In the genomic region with DNA sequence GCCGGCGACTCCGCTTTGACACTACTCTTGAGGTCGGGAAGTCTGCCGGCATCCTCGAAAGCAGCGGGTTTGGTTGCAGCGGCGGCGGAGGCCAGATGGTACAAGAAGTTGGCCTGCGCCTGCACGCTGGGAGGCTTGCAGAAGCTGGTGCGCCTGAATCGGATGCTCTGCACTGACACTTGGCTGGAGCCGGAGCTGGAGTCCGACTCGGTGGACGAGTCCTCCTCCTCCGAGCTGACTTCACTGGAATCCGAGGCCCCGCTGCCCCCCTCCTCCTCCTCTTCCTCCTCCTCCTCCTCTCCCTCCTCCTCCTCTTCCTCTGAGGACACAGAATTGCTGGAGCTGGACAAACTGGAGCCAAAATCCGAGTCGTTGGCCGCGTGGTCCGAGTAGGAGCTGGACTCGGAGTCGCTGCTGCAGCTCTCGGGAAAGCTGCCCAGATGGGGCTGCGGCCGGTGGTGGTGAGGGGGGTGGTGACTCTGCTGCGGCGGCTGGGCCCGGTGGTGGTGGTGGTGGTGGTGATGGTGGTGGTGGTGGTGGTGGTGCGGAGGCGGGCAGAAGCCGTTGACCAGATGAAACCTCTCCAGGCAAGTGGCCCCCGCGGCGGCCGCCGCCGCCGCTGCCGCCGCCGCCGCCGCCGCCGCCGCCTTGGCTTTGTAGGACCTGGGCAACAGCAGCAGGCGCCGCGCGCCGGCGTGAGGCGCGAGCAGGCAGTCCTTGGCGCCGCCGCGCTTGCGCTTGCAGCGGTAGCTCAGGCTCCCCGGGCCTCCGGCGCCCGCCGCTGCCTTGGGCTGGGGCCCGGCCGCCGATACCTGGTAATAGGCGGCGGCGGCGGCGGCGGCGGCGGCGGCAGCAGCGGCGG, we compare ENCODE assay signal across 8 cellular contexts. TPM values are rescaled to one million over a fixed set of nuclear protein-coding genes. Genes with fewer than 3 reads are reported as not detected.
DNase-seq lines count a peak whose midpoint lies in the region; ATAC-seq and TF ChIP-seq lines count a peak whose summit lies in the region.

No MANE protein-coding gene starts in this region.

- TF ChIP-seq CTCF in WTC11 (IDR thresholded peaks at IDR 0.05) (no peak), lower leg skin (IDR thresholded peaks at IDR 0.05) (no peak)

- H3K36me3 Mint-ChIP-seq in WTC11, result no peaks in the 10 kb centered on the region

- no peaks in the 10 kb centered on the region for H3K9me3 Mint-ChIP-seq in WTC11
- H3K9me3 Mint-ChIP-seq in stimulated activated naive CD8-positive, alpha-beta T cell treated with anti-CD3 and anti-CD28 coated beads, Interleukin-15, amount 100 ng/mL, for 72 hours, result no peaks in the 10 kb centered on the region

- POLR2A ChIA-PET in WTC11 (lab: Charles Lee), result interaction anchor here (0.6 to 3.6 kb wide), 13 partner anchors 8 to 233 kb away, joined by 3 to 57 read pairs (median 6); a partner anchor contains a TSS

- H3K4me3 ChIP-seq in HUES48 (ENCODE audit: low read depth, low read length) (peak overlapping the region; percentile 82), lower leg skin (ENCODE audit: low read depth, poor library complexity, severe bottlenecking) (peak overlapping the region; percentile 63)

- H3K27ac ChIP-seq in HUES48 (ENCODE audit: low read depth, low read length), result peak overlapping the region; percentile 81

- H3K4me1 ChIP-seq in HUES48 (ENCODE audit: control insufficient read depth, insufficient read depth, low read length), result peaks cover 82% of the 10 kb centered on the region

- no peaks in the 10 kb centered on the region for H3K36me3 ChIP-seq in HUES48 (ENCODE audit: control insufficient read depth, insufficient read depth, low read length)

- intact Hi-C loops in lower leg skin (cut with DNase I; ENCODE audit: low total_unique reads), result no loop called here

- peaks cover 78% of the 10 kb centered on the region for H3K4me1 Mint-ChIP-seq in WTC11
- H3K4me1 Mint-ChIP-seq in stimulated activated naive CD8-positive, alpha-beta T cell treated with anti-CD3 and anti-CD28 coated beads, Interleukin-15, amount 100 ng/mL, for 72 hours, result peaks cover 45% of the 10 kb centered on the region

- no peak for TF ChIP-seq POLR2A in lower leg skin (IDR thresholded peaks at IDR 0.05)

- DNase-seq in EH (ENCODE audit: low read depth) (peak; percentile 77), WTC11 (ENCODE audit: low spot score) (peak; percentile 69), ecto neural progenitor cell (ENCODE audit: low spot score) (peak; percentile 65), lower leg skin (ENCODE audit: low spot score in 2 of 2) (peak in 1 of 2 donors; percentile 92)
- DNase-seq in stimulated activated naive CD8-positive, alpha-beta T cell treated with anti-CD3 and anti-CD28 coated beads, Interleukin-15, amount 100 ng/mL, for 72 hours, result peak; percentile 43 to 46

- peak overlapping the region; percentile 69; the same call in 1 of the 2 replicates for H3K27ac Mint-ChIP-seq in WTC11
- no peak overlapping the region for H3K27ac Mint-ChIP-seq in stimulated activated naive CD8-positive, alpha-beta T cell treated with anti-CD3 and anti-CD28 coated beads, Interleukin-15, amount 100 ng/mL, for 72 hours

- H3K9me3 ChIP-seq in HUES48 (ENCODE audit: control insufficient read depth, insufficient read depth, low read length), result no peaks in the 10 kb centered on the region

- ATAC-seq in GM21526 (IDR thresholded peaks at IDR 0.05; ENCODE audit: low FRiP score, unreplicated experiment) (peak; percentile 69), WTC11 (peak; percentile 15), GM18873 (IDR thresholded peaks at IDR 0.05; ENCODE audit: low FRiP score, unreplicated experiment) (no peak)
- ATAC-seq in stimulated activated naive CD8-positive, alpha-beta T cell treated with anti-CD3 and anti-CD28 coated beads, Interleukin-15, amount 100 ng/mL, for 72 hours, result peak; percentile 78

- peak overlapping the region; percentile 45 for H3K9ac ChIP-seq in HUES48 (ENCODE audit: low read depth, low read length)

- CTCF ChIA-PET in WTC11 (lab: Charles Lee), result interaction anchor here (0.8 to 2.0 kb wide), 3 partner anchors 9 to 20 kb away, joined by 3 to 8 read pairs (median 6); a partner anchor contains a TSS

- peaks cover 61% of the 10 kb centered on the region for H3K27me3 ChIP-seq in HUES48 (ENCODE audit: control insufficient read depth, insufficient read depth, low read length)

- H3K4me3 Mint-ChIP-seq in WTC11, result peak overlapping the region; percentile 88
- H3K4me3 Mint-ChIP-seq in stimulated activated naive CD8-positive, alpha-beta T cell treated with anti-CD3 and anti-CD28 coated beads, Interleukin-15, amount 100 ng/mL, for 72 hours, result peak overlapping the region; percentile 81 to 84

- WGBS in lower leg skin, 2 donors, result 1 to 2% methylated on average over 22 to 37 of the region's 85 CpGs

- H3K27me3 Mint-ChIP-seq in WTC11 (ENCODE audit: low read depth), result peaks cover 32% of the 10 kb centered on the region
- peaks cover 92% of the 10 kb centered on the region for H3K27me3 Mint-ChIP-seq in stimulated activated naive CD8-positive, alpha-beta T cell treated with anti-CD3 and anti-CD28 coated beads, Interleukin-15, amount 100 ng/mL, for 72 hours

TF ChIP-seq in WTC11, 78 proteins besides CTCF, POLR2A, EP300 and RAD21 (continues in another document):
- TF ChIP-seq, protein P1, sequence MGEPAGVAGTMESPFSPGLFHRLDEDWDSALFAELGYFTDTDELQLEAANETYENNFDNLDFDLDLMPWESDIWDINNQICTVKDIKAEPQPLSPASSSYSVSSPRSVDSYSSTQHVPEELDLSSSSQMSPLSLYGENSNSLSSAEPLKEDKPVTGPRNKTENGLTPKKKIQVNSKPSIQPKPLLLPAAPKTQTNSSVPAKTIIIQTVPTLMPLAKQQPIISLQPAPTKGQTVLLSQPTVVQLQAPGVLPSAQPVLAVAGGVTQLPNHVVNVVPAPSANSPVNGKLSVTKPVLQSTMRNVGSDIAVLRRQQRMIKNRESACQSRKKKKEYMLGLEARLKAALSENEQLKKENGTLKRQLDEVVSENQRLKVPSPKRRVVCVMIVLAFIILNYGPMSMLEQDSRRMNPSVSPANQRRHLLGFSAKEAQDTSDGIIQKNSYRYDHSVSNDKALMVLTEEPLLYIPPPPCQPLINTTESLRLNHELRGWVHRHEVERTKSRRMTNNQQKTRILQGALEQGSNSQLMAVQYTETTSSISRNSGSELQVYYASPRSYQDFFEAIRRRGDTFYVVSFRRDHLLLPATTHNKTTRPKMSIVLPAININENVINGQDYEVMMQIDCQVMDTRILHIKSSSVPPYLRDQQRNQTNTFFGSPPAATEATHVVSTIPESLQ (CRISPR knock-in tag; IDR thresholded peaks at IDR 0.05), result no peak
- TF ChIP-seq, protein P2, sequence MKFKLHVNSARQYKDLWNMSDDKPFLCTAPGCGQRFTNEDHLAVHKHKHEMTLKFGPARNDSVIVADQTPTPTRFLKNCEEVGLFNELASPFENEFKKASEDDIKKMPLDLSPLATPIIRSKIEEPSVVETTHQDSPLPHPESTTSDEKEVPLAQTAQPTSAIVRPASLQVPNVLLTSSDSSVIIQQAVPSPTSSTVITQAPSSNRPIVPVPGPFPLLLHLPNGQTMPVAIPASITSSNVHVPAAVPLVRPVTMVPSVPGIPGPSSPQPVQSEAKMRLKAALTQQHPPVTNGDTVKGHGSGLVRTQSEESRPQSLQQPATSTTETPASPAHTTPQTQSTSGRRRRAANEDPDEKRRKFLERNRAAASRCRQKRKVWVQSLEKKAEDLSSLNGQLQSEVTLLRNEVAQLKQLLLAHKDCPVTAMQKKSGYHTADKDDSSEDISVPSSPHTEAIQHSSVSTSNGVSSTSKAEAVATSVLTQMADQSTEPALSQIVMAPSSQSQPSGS (CRISPR knock-in tag; IDR thresholded peaks at IDR 0.05; ENCODE audit: borderline replicate concordance, low read depth), result no peak
- TF ChIP-seq ETV6 (CRISPR knock-in tag; IDR thresholded peaks at IDR 0.05), result no peak
- TF ChIP-seq, protein P3, sequence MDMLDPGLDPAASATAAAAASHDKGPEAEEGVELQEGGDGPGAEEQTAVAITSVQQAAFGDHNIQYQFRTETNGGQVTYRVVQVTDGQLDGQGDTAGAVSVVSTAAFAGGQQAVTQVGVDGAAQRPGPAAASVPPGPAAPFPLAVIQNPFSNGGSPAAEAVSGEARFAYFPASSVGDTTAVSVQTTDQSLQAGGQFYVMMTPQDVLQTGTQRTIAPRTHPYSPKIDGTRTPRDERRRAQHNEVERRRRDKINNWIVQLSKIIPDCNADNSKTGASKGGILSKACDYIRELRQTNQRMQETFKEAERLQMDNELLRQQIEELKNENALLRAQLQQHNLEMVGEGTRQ (CRISPR knock-in tag; IDR thresholded peaks at IDR 0.05), result no peak
- TF ChIP-seq, protein P4, sequence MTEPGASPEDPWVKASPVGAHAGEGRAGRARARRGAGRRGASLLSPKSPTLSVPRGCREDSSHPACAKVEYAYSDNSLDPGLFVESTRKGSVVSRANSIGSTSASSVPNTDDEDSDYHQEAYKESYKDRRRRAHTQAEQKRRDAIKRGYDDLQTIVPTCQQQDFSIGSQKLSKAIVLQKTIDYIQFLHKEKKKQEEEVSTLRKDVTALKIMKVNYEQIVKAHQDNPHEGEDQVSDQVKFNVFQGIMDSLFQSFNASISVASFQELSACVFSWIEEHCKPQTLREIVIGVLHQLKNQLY (CRISPR knock-in tag; IDR thresholded peaks at IDR 0.05), result no peak
- TF ChIP-seq ESRRA (CRISPR knock-in tag; IDR thresholded peaks at IDR 0.05; ENCODE audit: borderline replicate concordance), result no peak
- peak; percentile 49 for TF ChIP-seq KAT7 (CRISPR knock-in tag; IDR thresholded peaks at IDR 0.05; ENCODE audit: borderline replicate concordance)
- TF ChIP-seq, protein P5, sequence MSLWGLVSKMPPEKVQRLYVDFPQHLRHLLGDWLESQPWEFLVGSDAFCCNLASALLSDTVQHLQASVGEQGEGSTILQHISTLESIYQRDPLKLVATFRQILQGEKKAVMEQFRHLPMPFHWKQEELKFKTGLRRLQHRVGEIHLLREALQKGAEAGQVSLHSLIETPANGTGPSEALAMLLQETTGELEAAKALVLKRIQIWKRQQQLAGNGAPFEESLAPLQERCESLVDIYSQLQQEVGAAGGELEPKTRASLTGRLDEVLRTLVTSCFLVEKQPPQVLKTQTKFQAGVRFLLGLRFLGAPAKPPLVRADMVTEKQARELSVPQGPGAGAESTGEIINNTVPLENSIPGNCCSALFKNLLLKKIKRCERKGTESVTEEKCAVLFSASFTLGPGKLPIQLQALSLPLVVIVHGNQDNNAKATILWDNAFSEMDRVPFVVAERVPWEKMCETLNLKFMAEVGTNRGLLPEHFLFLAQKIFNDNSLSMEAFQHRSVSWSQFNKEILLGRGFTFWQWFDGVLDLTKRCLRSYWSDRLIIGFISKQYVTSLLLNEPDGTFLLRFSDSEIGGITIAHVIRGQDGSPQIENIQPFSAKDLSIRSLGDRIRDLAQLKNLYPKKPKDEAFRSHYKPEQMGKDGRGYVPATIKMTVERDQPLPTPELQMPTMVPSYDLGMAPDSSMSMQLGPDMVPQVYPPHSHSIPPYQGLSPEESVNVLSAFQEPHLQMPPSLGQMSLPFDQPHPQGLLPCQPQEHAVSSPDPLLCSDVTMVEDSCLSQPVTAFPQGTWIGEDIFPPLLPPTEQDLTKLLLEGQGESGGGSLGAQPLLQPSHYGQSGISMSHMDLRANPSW (CRISPR knock-in tag; conservative IDR thresholded peaks at IDR 0.05; ENCODE audit: low read depth), result no peak

RNA-seq across cellular contexts. Expression of a gene that starts 9.0 kb away (rescaled TPM):
- 9.4 to 12.9 TPM (median 11.8 TPM) in 3 replicates for total RNA-seq in WTC11 (2021)
- total RNA-seq in lower leg skin, result 1 to 10 TPM in 2 of 4 donors, under 1 TPM in 2; 0.38 to 1.4 (median 0.96) TPM

RNA-seq across cellular contexts. Expression of a gene that starts 17.5 kb away (rescaled TPM):
- total RNA-seq in WTC11 (2021) (52.7 to 60.3 TPM (median 60.1 TPM) in 3 replicates), lower leg skin (100 to 1,000 TPM in 1 of 4 donors, 10 to 100 TPM in 3; 42.8 to 283 (median 48.5) TPM)
